In the genomic region with DNA sequence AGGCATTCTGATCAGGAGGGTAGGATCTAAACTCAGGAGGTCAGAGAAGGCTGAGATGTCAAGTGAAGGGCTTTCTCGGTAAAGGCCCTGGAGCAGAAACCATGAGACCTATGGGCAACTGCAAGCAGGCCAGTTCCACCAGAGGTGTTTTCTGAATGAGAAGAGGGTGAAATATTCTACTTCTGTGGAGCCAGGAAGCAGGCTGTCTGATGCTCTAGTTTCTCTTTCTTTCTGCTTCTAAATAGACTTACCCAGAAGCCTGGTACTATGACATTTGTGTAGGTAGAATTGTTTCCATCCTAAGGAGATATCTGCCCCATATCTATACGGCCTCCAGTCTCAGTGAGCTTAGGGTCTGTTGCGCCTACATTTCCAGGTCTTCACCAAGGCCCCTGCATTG, we compare ENCODE assay signal across 1 cellular context.
TF ChIP-seq lines count a peak whose summit lies in the region.

No MANE protein-coding gene starts in this region.

TF ChIP-seq in IMR-90, 13 proteins besides CTCF, POLR2A, EP300 and RAD21 (continued from another document):
- TF ChIP-seq CHD1 (IDR thresholded peaks at IDR 0.05; ENCODE audit: low read depth, low read length) (no peak), MXI1 (IDR thresholded peaks at IDR 0.05; ENCODE audit: borderline replicate concordance, low read depth, low read length) (no peak)
